Comparison of ENCODE assay signal across 8 cellular contexts in the genomic region with DNA sequence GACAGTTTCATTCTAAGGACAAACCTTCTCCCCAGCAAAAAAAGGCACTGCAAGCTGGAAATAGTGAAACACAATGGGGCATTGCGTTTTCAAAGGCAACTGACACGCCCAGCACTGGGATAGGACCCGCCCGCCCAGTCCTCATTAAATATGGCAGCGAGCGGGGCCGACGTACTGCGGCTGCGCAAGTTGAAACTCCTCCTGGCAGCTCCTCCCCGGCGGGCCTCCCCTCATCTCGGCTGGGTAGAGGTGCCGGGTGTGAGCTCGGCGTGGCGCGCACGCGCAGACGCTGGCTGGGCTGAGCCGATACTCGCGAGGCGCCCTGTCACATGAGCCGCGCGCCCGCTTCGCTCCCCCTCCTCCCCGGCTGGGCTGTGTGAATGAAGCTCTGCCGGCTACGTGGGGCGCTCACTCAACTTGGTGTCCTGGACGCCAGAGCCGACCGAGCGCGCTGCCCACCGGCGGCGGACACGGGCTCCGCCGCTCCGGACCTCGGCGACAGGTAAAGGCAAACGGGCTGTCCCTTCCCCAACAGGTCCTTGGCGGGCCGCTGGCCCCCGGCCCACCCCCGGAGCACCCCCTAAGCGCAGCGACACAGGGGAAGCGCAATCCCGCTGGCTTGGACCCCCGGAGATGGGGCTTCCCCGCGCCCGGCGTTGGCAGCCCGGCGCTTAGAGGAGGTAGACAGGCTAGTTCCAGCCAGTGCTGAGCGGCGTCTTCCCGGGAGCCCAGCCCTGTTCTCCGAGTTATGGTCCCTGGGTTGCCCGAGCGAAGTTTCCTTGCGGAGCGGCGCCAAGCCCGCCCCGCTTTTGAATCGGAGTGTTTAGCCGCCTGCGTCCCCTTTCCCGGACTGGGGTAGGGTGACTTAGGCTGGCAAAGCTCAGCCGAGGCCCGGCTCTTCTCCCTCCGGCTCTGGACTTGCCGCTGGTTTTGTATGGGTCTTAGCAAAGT. TPM values are rescaled to one million over a fixed set of nuclear protein-coding genes. Genes with fewer than 3 reads are reported as not detected.
DNase-seq lines count a peak whose midpoint lies in the region; ATAC-seq and TF ChIP-seq lines count a peak whose summit lies in the region.

A gene (plus strand): TSS at position 306 of the 951 bp plus-strand sequence. CDS start 2,703 bp downstream, outside the sequence.

- H3K9me3 ChIP-seq in AG04450 (ENCODE audit: control insufficient read depth, insufficient read depth, low read length) = no peaks in the 10 kb centered on the region; the same call in 1 of the 2 replicates

- no peaks in the 10 kb centered on the region for H3K27me3 ChIP-seq in AG04450 (ENCODE audit: control insufficient read depth, insufficient read depth, low read length)

- peaks cover 25% of the 10 kb centered on the region for H3K4me1 Mint-ChIP-seq in WTC11

- ATAC-seq in GM18909 (IDR thresholded peaks at IDR 0.05; ENCODE audit: poor library complexity, unreplicated experiment) = peak; percentile 94
- peak; percentile 96 for ATAC-seq in HG03159 (IDR thresholded peaks at IDR 0.05; ENCODE audit: unreplicated experiment)
- peak; percentile 91 for ATAC-seq in WTC11

- no peak within 1 kb of the TSS for H3K27ac ChIP-seq in AG04450 (ENCODE audit: low read depth, low read length)

- no peaks in the 10 kb centered on the region for H3K9me3 Mint-ChIP-seq in WTC11

- H3K4me3 Mint-ChIP-seq in WTC11 = peak within 1 kb of the TSS; percentile 79

- CTCF ChIA-PET in AG04450 (lab: Charles Lee) (interaction anchor here (0.5 to 2.2 kb wide), 4 partner anchors 29 to 44 kb away, joined by 3 to 5 read pairs (median 3); no protein-coding TSS in a partner anchor), WTC11 (lab: Charles Lee) (interaction anchor here (0.8 to 2.8 kb wide), 7 partner anchors 38 to 767 kb away, joined by 3 to 17 read pairs (median 3); a partner anchor contains a TSS)

- TF ChIP-seq CTCF in AG04450 (IDR thresholded peaks at IDR 0.05; ENCODE audit: low read depth, low read length) (no peak), WTC11 (IDR thresholded peaks at IDR 0.05) (no peak)

- peaks cover 5% of the 10 kb centered on the region; the same call in 1 of the 2 replicates for H3K36me3 Mint-ChIP-seq in WTC11

- H3K27ac Mint-ChIP-seq in WTC11 = peak within 1 kb of the TSS; percentile 80

- H3K4me3 ChIP-seq in AG04450 (ENCODE audit: low read depth, low read length) = peak within 1 kb of the TSS; percentile 66

- POLR2A ChIA-PET in AG04450 (lab: Yijun Ruan, JAX) (interaction anchor here (0.6 to 0.9 kb wide), 3 partner anchors 27 to 1840 kb away, joined by 3 read pairs; no protein-coding TSS in a partner anchor), WTC11 (lab: Charles Lee) (interaction anchor here (0.9 to 1.1 kb wide), 4 partner anchors 13 to 148 kb away, joined by 3 read pairs; a partner anchor contains a TSS)

- H3K27me3 Mint-ChIP-seq in WTC11 (ENCODE audit: low read depth) = peaks cover 19% of the 10 kb centered on the region

- DNase-seq in AG04450 (ENCODE audit: low read depth, low spot score) (peak; percentile 85), NCI-H2227 (lab: John Stamatoyannopoulos, UW; ENCODE audit: unreplicated experiment) (peak; percentile 99), WTC11 (ENCODE audit: low spot score) (peak; percentile 93), iPS-NIHi7 (ENCODE audit: extremely low spot score) (peak; percentile 89), smooth muscle cell of the brain vasculature (ENCODE audit: low read depth, low spot score) (peak; percentile 77)
- peak; percentile 95 for DNase-seq in central memory CD4-positive, alpha-beta T cell

TF ChIP-seq in WTC11, 78 proteins besides CTCF, POLR2A, EP300 and RAD21 (continues in another document):
- TF ChIP-seq, protein P1, sequence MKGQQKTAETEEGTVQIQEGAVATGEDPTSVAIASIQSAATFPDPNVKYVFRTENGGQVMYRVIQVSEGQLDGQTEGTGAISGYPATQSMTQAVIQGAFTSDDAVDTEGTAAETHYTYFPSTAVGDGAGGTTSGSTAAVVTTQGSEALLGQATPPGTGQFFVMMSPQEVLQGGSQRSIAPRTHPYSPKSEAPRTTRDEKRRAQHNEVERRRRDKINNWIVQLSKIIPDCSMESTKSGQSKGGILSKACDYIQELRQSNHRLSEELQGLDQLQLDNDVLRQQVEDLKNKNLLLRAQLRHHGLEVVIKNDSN (CRISPR knock-in tag; IDR thresholded peaks at IDR 0.05) = peak; percentile 79; the same call in 1 of the 2 replicates
- no peak for TF ChIP-seq NFE2L1 (CRISPR knock-in tag; IDR thresholded peaks at IDR 0.05)
- TF ChIP-seq ZNF396 (CRISPR knock-in tag; IDR thresholded peaks at IDR 0.05; ENCODE audit: borderline replicate concordance) = no peak
- TF ChIP-seq, protein P2, sequence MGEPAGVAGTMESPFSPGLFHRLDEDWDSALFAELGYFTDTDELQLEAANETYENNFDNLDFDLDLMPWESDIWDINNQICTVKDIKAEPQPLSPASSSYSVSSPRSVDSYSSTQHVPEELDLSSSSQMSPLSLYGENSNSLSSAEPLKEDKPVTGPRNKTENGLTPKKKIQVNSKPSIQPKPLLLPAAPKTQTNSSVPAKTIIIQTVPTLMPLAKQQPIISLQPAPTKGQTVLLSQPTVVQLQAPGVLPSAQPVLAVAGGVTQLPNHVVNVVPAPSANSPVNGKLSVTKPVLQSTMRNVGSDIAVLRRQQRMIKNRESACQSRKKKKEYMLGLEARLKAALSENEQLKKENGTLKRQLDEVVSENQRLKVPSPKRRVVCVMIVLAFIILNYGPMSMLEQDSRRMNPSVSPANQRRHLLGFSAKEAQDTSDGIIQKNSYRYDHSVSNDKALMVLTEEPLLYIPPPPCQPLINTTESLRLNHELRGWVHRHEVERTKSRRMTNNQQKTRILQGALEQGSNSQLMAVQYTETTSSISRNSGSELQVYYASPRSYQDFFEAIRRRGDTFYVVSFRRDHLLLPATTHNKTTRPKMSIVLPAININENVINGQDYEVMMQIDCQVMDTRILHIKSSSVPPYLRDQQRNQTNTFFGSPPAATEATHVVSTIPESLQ (CRISPR knock-in tag; IDR thresholded peaks at IDR 0.05) = no peak
- TF ChIP-seq OVOL2 (CRISPR knock-in tag; IDR thresholded peaks at IDR 0.05; ENCODE audit: borderline replicate concordance) = no peak
- TF ChIP-seq, protein P3, sequence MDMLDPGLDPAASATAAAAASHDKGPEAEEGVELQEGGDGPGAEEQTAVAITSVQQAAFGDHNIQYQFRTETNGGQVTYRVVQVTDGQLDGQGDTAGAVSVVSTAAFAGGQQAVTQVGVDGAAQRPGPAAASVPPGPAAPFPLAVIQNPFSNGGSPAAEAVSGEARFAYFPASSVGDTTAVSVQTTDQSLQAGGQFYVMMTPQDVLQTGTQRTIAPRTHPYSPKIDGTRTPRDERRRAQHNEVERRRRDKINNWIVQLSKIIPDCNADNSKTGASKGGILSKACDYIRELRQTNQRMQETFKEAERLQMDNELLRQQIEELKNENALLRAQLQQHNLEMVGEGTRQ (CRISPR knock-in tag; IDR thresholded peaks at IDR 0.05) = peak; percentile 78
- no peak for TF ChIP-seq KAT7 (CRISPR knock-in tag; IDR thresholded peaks at IDR 0.05; ENCODE audit: borderline replicate concordance)
- TF ChIP-seq, protein P4, sequence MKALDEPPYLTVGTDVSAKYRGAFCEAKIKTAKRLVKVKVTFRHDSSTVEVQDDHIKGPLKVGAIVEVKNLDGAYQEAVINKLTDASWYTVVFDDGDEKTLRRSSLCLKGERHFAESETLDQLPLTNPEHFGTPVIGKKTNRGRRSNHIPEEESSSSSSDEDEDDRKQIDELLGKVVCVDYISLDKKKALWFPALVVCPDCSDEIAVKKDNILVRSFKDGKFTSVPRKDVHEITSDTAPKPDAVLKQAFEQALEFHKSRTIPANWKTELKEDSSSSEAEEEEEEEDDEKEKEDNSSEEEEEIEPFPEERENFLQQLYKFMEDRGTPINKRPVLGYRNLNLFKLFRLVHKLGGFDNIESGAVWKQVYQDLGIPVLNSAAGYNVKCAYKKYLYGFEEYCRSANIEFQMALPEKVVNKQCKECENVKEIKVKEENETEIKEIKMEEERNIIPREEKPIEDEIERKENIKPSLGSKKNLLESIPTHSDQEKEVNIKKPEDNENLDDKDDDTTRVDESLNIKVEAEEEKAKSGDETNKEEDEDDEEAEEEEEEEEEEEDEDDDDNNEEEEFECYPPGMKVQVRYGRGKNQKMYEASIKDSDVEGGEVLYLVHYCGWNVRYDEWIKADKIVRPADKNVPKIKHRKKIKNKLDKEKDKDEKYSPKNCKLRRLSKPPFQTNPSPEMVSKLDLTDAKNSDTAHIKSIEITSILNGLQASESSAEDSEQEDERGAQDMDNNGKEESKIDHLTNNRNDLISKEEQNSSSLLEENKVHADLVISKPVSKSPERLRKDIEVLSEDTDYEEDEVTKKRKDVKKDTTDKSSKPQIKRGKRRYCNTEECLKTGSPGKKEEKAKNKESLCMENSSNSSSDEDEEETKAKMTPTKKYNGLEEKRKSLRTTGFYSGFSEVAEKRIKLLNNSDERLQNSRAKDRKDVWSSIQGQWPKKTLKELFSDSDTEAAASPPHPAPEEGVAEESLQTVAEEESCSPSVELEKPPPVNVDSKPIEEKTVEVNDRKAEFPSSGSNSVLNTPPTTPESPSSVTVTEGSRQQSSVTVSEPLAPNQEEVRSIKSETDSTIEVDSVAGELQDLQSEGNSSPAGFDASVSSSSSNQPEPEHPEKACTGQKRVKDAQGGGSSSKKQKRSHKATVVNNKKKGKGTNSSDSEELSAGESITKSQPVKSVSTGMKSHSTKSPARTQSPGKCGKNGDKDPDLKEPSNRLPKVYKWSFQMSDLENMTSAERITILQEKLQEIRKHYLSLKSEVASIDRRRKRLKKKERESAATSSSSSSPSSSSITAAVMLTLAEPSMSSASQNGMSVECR (CRISPR knock-in tag; IDR thresholded peaks at IDR 0.05; ENCODE audit: borderline replicate concordance) = peak; percentile 30; the same call in 1 of the 2 replicates
- TF ChIP-seq, protein P5, sequence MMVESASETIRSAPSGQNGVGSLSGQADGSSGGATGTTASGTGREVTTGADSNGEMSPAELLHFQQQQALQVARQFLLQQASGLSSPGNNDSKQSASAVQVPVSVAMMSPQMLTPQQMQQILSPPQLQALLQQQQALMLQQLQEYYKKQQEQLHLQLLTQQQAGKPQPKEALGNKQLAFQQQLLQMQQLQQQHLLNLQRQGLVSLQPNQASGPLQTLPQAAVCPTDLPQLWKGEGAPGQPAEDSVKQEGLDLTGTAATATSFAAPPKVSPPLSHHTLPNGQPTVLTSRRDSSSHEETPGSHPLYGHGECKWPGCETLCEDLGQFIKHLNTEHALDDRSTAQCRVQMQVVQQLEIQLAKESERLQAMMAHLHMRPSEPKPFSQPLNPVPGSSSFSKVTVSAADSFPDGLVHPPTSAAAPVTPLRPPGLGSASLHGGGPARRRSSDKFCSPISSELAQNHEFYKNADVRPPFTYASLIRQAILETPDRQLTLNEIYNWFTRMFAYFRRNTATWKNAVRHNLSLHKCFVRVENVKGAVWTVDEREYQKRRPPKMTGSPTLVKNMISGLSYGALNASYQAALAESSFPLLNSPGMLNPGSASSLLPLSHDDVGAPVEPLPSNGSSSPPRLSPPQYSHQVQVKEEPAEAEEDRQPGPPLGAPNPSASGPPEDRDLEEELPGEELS (CRISPR knock-in tag; IDR thresholded peaks at IDR 0.05) = 0 out of 2 replicates have a peak, but pooled peaks have one; percentile 59
- TF ChIP-seq ZNF423 (CRISPR knock-in tag; IDR thresholded peaks at IDR 0.05) = peak; percentile 36; the same call in 1 of the 2 replicates

RNA-seq across cellular contexts. Expression of the gene that starts here (rescaled TPM):
- 1.9 and 2.2 TPM in 2 replicates for polyA plus RNA-seq in AG04450 (2011; rRNA removed)
- 7.3 and 10.3 TPM in 2 replicates for polyA minus RNA-seq in AG04450 (2011; rRNA and poly(A)+ RNA removed)
- total RNA-seq in WTC11 (2021) = 10.7 to 14.2 TPM (median 13.3 TPM) in 3 replicates
